11 cellular contexts compared by ENCODE assay signal in the genomic region with DNA sequence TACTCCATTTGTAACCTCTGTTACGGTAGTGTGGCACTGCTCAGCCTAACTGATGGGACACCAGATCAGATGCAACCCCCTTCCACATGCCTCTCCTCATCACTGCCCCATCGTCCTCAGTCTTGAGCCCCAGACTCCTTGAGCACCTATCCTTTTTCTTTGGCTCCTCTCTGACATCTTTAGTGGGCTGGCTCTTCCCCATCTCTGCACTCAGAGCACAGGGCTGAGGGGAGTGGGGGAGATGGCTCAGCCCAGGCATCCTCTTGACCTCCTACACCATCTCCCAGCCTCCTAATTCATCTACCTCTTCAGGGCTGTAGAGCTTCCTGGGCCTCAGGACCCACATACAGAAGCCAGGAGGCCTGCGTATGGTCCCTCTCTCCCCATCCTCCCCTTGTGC. TPM values are rescaled to one million over a fixed set of nuclear protein-coding genes. Genes with fewer than 3 reads are reported as not detected.
DNase-seq lines count a peak whose midpoint lies in the region; ATAC-seq, FAIRE-seq and TF ChIP-seq lines count a peak whose summit lies in the region.
"Had no signal": no experiment of that assay in that cellular context is flagged by ENCODE, and none has a peak within 500 bp of the region (broad histone marks: within the 10 kb centered on the region; RNA-seq: fewer than 3 reads in every experiment).

No MANE protein-coding gene starts in this region.

- H3K27ac Mint-ChIP-seq in brain (peak overlapping the region in 4 of 5 experiments; percentile 11 to 64 (median 38)), nephron (peak overlapping the region; percentile 81 to 89 (median 84)), H9 (no peak overlapping the region)

- no peaks in the 10 kb centered on the region for H3K23me2 ChIP-seq in H9 (ENCODE audit: insufficient read length, low read depth, low read length, poor library complexity, severe bottlenecking)

- no peak overlapping the region for H3K4ac ChIP-seq in H9 (ENCODE audit: low read depth, low read length)

- H2BK120ac ChIP-seq in H9 (ENCODE audit: low read depth, low read length, poor library complexity, severe bottlenecking), result no peak overlapping the region

- H2BK20ac ChIP-seq in H9 (ENCODE audit: low read depth, low read length, poor library complexity, severe bottlenecking), result no peak overlapping the region

- 80% methylated on average over 3 of the region's 3 CpGs for whole genome bisulfite sequencing in HepG2 (ENCODE audit: low lambda C conversion rate)
- 94% methylated on average over 2 of the region's 3 CpGs for WGBS in right lobe of liver (ENCODE audit: insufficient coverage, low coverage, low lambda C conversion rate, missing lambda C conversion rate)
- 91 to 93% methylated on average over 3 of the region's 3 CpGs for WGBS in aorta, 2 donors
- no CpG with 5 or more reads among the region's 3 CpGs for WGBS in H9 (ENCODE audit: extremely low coverage, insufficient read length, low lambda C conversion rate)

- intact Hi-C loops in HepG2 (cut with micrococcal nuclease; ENCODE audit: unreplicated experiment), result loop anchor here (2.0 kb wide), 1 partner anchor 39 kb away; the partner anchor contains the start of gene POLD2
- intact Hi-C loops in right lobe of liver (cut with DNase I), result no loop called here
- intact Hi-C loops in aorta (cut with DNase I), result loop anchor here in 1 of 2 donors (5.0 kb wide), 1 partner anchor 39 kb away; the partner anchor contains the start of gene POLD2

- ATAC-seq in HepG2 (no peak), right lobe of liver (no peak), aorta (ENCODE audit: low FRiP score) (no peak), GM18867 (IDR thresholded peaks at IDR 0.05; ENCODE audit: unreplicated experiment) (no peak)
- ATAC-seq: left lung, Panc1 had no signal

- H3K4me3 Mint-ChIP-seq in brain, result peak overlapping the region; percentile 77 to 91 (median 82)
- peak overlapping the region; percentile 72 to 91 (median 77) for H3K4me3 Mint-ChIP-seq in nephron
- peak overlapping the region in 1 of 2 experiments; percentile 25; a peak in 1 of 5 replicates for H3K4me3 Mint-ChIP-seq in H9

- H3K27ac ChIP-seq in HepG2 (ENCODE audit: extremely low read length, insufficient read depth, low read length) (no peak overlapping the region), right lobe of liver (no peak overlapping the region), aorta (ENCODE audit: low read depth in 1 of 2, low read length in 2 of 2) (peak overlapping the region; percentile 14 to 77), H9 (ENCODE audit: insufficient read length, low read depth, low read length) (no peak overlapping the region)

- POLR2A ChIA-PET in HepG2 (lab: Yijun Ruan, JAX), result no interaction called here

- H3T11ph ChIP-seq in H9 (ENCODE audit: low read length), result no peak overlapping the region

- H2AFZ ChIP-seq in HepG2 (ENCODE audit: low read length) (peak overlapping the region; percentile 23), H9 (ENCODE audit: low read length) (no peak overlapping the region)

- no peaks in the 10 kb centered on the region for H3K79me1 ChIP-seq in H9 (ENCODE audit: insufficient read depth, low read depth, low read length, poor library complexity, severe bottlenecking)

- no peak for FAIRE-seq in HepG2 (lab: Jason Lieb, UNC)

- in situ Hi-C loops in HepG2 (cut with HindIII; ENCODE audit: extremely low pct_ligation_motif_present, low pct_unique_long_range_greater_than_20kb), result no loop called here

- H3K14ac ChIP-seq in H9 (ENCODE audit: insufficient read depth, low read length), result no peak overlapping the region; the same call in 1 of the 2 replicates

- CTCF ChIA-PET in HepG2 (lab: Yijun Ruan, JAX; ENCODE audit: low intra/inter-chr PET ratio, low total read pairs), result no interaction called here

- H3K18ac ChIP-seq in H9 (ENCODE audit: insufficient read length, low read depth, low read length), result no peak overlapping the region

- TF ChIP-seq RAD21 in HepG2 (CRISPR knock-in tag; IDR thresholded peaks at IDR 0.05), result no peak

- H3K27me3 ChIP-seq in HepG2 (ENCODE audit: control insufficient read depth in 1 of 2, insufficient read depth in 2 of 2, low read length in 2 of 2), result peaks cover 0 to 14% of the 10 kb centered on the region in 2 experiments; a peak in 2 of 5 replicates
- no peaks in the 10 kb centered on the region for H3K27me3 ChIP-seq in right lobe of liver
- no peaks in the 10 kb centered on the region for H3K27me3 ChIP-seq in aorta (ENCODE audit: control insufficient read depth in 1 of 2, insufficient read depth in 2 of 2, low read length in 1 of 2)
- H3K27me3 ChIP-seq in H9 (ENCODE audit: insufficient read depth, low read length), result no peaks in the 10 kb centered on the region; the same call in 1 of the 2 replicates
- H3K27me3 ChIP-seq: left lung had no signal

- BruUV-seq in HepG2 (replicated peaks; lab: Mats Ljungman, UMichigan), result no TSS peak

- H3K23ac ChIP-seq in H9 (ENCODE audit: insufficient read length, low read depth, low read length), result no peak overlapping the region

- no peak overlapping the region for H2AK5ac ChIP-seq in H9 (ENCODE audit: insufficient read length, low read length)

- TF ChIP-seq EP300 in HepG2 (IDR thresholded peaks at IDR 0.05; ENCODE audit: low read depth in 2 of 2, low read length in 2 of 2) (no peak), HepG2 (CRISPR knock-in tag; IDR thresholded peaks at IDR 0.05; ENCODE audit: borderline replicate concordance) (no peak)

- no peak overlapping the region for H3K4me2 ChIP-seq in HepG2 (ENCODE audit: low read depth, low read length)
- H3K4me2 ChIP-seq in H9 (ENCODE audit: insufficient read depth, insufficient read length, low read length), result no peak overlapping the region

- H4K8ac ChIP-seq in H9 (replicated peaks; ENCODE audit: insufficient read length, low read depth, low read length), result no peak overlapping the region

- no peak overlapping the region for H2BK12ac ChIP-seq in H9 (ENCODE audit: insufficient read length, low read depth, low read length)

- H4K91ac ChIP-seq in H9 (ENCODE audit: insufficient read length, low read depth, low read length), result no peak overlapping the region

- H3K36me3 Mint-ChIP-seq in brain (no peaks in the 10 kb centered on the region), nephron (ENCODE audit: low read depth) (no peaks in the 10 kb centered on the region), H9 (ENCODE audit: insufficient read depth in 1 of 3, low read depth in 3 of 3) (peaks cover 5 to 15% (median 11%) of the 10 kb centered on the region in 3 experiments; a peak in 5 of 7 replicates)

- TF ChIP-seq CTCF in HepG2 (CRISPR knock-in tag; IDR thresholded peaks at IDR 0.05) (no peak), right lobe of liver (IDR thresholded peaks at IDR 0.05) (no peak), brain (conservative IDR thresholded peaks at IDR 0.05) (no peak), nephron (IDR thresholded peaks at IDR 0.05; ENCODE audit: unreplicated experiment in 3 of 3) (no peak), H9 (conservative IDR thresholded peaks at IDR 0.05) (no peak)

- DNase-seq in HepG2 (ENCODE audit: low spot score) (no peak), right lobe of liver (no peak), aorta (no peak), H9 (no peak)
- no peak for DNase-seq in activated effector memory CD4-positive, alpha-beta T cell treated with Interleukin-2 at 50 U/mL for 16 hours

- H2BK5ac ChIP-seq in H9 (ENCODE audit: insufficient read length, low read length), result no peak overlapping the region

- H3K9me3 ChIP-seq in HepG2 (ENCODE audit: low read length) (no peaks in the 10 kb centered on the region), right lobe of liver (no peaks in the 10 kb centered on the region), aorta (ENCODE audit: control insufficient read depth, low read length) (no peaks in the 10 kb centered on the region), H9 (ENCODE audit: control insufficient read depth, low read depth, low read length) (no peaks in the 10 kb centered on the region)
- H3K9me3 ChIP-seq: left lung had no signal

- no peaks in the 10 kb centered on the region for H3K9me3 Mint-ChIP-seq in brain
- no peaks in the 10 kb centered on the region for H3K9me3 Mint-ChIP-seq in nephron
- H3K9me3 Mint-ChIP-seq in H9, result no peaks in the 10 kb centered on the region; a peak in 1 of 5 replicates

- H3K4me1 Mint-ChIP-seq in brain, result peaks cover 22% of the 10 kb centered on the region
- H3K4me1 Mint-ChIP-seq in nephron, result peaks cover 46% of the 10 kb centered on the region
- peaks cover 12 to 23% of the 10 kb centered on the region in 2 experiments for H3K4me1 Mint-ChIP-seq in H9

- H3K56ac ChIP-seq in H9 (ENCODE audit: insufficient read length, low read depth, low read length), result no peak overlapping the region

- H4K20me1 ChIP-seq in HepG2 (ENCODE audit: insufficient read depth, low read length) (no peaks in the 10 kb centered on the region), H9 (ENCODE audit: control insufficient read depth, insufficient read depth, insufficient read length) (no peaks in the 10 kb centered on the region)

- no peak overlapping the region for H4K5ac ChIP-seq in H9 (ENCODE audit: insufficient read length, low read depth, low read length)

- peaks cover 19% of the 10 kb centered on the region for H3K27me3 Mint-ChIP-seq in brain
- H3K27me3 Mint-ChIP-seq in nephron (ENCODE audit: low read depth), result no peaks in the 10 kb centered on the region
- peaks cover 18% of the 10 kb centered on the region for H3K27me3 Mint-ChIP-seq in H9 (ENCODE audit: low read depth)

- H2BK15ac ChIP-seq in H9 (ENCODE audit: low read depth, low read length), result no peak overlapping the region

- no peak for TF ChIP-seq POLR2A in HepG2 (IDR thresholded peaks at IDR 0.05; ENCODE audit: insufficient read depth in 1 of 2, low read depth in 2 of 2, low read length in 2 of 2)
- TF ChIP-seq POLR2A in right lobe of liver (IDR thresholded peaks at IDR 0.05), result no peak

- H3K4me1 ChIP-seq in HepG2 (ENCODE audit: insufficient read depth, low read length) (peaks cover 35% of the 10 kb centered on the region), right lobe of liver (peaks cover 0 to 16% (median 0%) of the 10 kb centered on the region in 4 donors), aorta (ENCODE audit: control insufficient read depth in 1 of 2, insufficient read depth in 2 of 2, low read length in 2 of 2) (peaks cover 0 to 8% of the 10 kb centered on the region in 2 donors), H9 (ENCODE audit: insufficient read depth, low read length) (peaks cover 4% of the 10 kb centered on the region; the same call in 1 of the 2 replicates)

- H3K36me3 ChIP-seq in HepG2 (replicated peaks in 1 of 2; ENCODE audit: control insufficient read depth in 1 of 2, insufficient read depth in 2 of 2, low read length in 2 of 2) (peaks cover 0 to 1% of the 10 kb centered on the region in 2 experiments; a peak in 1 of 5 replicates), right lobe of liver (peaks cover 0 to 6% (median 1%) of the 10 kb centered on the region in 4 donors), aorta (ENCODE audit: control insufficient read depth in 1 of 2, insufficient read depth in 2 of 2, low read length in 1 of 2) (no peaks in the 10 kb centered on the region)

- no peaks in the 10 kb centered on the region for H3K79me2 ChIP-seq in HepG2 (ENCODE audit: insufficient read depth, low read length)
- H3K79me2 ChIP-seq in H9 (ENCODE audit: insufficient read depth, low read length), result no peaks in the 10 kb centered on the region

- H3K4me3 ChIP-seq in HepG2 (replicated peaks in 1 of 3; ENCODE audit: insufficient read depth in 1 of 3, low read depth in 2 of 3, low read length in 3 of 3) (no peak overlapping the region), right lobe of liver (no peak overlapping the region), aorta (ENCODE audit: low read length in 2 of 2) (no peak overlapping the region)

- H3K9ac ChIP-seq in HepG2 (ENCODE audit: insufficient read depth, low read depth, low read length), result no peak overlapping the region
- no peak overlapping the region for H3K9ac ChIP-seq in H9 (ENCODE audit: extremely low read depth, insufficient read length, low read length)

RNA-seq across cellular contexts. Expression of gene POLM, which starts 1.5 kb away (rescaled TPM):
- 2.4 and 5.2 TPM in 2 replicates for total RNA-seq in HepG2 (2016; rRNA removed; fragmentation: Illumina TruSeq; extraction: Trizol)
- 1.4 and 2.1 TPM in 2 replicates for total RNA-seq in HepG2 (2016; cell fraction: cytosol; rRNA removed; fragmentation: Illumina TruSeq; extraction: Trizol; ENCODE audit: low read depth)
- 2.6 and 4.6 TPM in 2 replicates for total RNA-seq in HepG2 (2016; cell fraction: insoluble cytoplasmic fraction; rRNA removed; fragmentation: Illumina TruSeq; extraction: Trizol)
- total RNA-seq in HepG2 (2016; cell fraction: membrane; rRNA removed; fragmentation: Illumina TruSeq; extraction: Trizol), result 2.7 and 2.8 TPM in 2 replicates
- total RNA-seq in HepG2 (2016; cell fraction: nucleus; rRNA removed; fragmentation: Illumina TruSeq; extraction: Trizol), result 7.3 and 9.5 TPM in 2 replicates
- polyA plus RNA-seq in HepG2 (2011; rRNA removed), result 5.4 and 6.6 TPM in 2 replicates
- 2.2 and 3.1 TPM in 2 replicates for polyA plus RNA-seq in HepG2 (2011; cell fraction: cytosol; rRNA removed)
- 30.4 and 31.3 TPM in 2 replicates for polyA plus RNA-seq in HepG2 (2011; cell fraction: nucleus; rRNA removed)
- polyA plus RNA-seq in HepG2 (2012), result 4.0 and 4.2 TPM in 2 replicates
- polyA plus RNA-seq in HepG2 (2016; cell fraction: cytosol; fragmentation: Illumina TruSeq; extraction: Trizol; ENCODE audit: low read depth), result 1.0 and 1.4 TPM in 2 replicates
- 1.9 and 2.4 TPM in 2 replicates for polyA plus RNA-seq in HepG2 (2016; cell fraction: insoluble cytoplasmic fraction; fragmentation: Illumina TruSeq; extraction: Trizol; ENCODE audit: low read depth)
- 1.9 and 2.2 TPM in 2 replicates for polyA plus RNA-seq in HepG2 (2016; cell fraction: membrane; fragmentation: Illumina TruSeq; extraction: Trizol; ENCODE audit: low read depth)
- 20.1 and 20.6 TPM in 2 replicates for polyA plus RNA-seq in HepG2 (2016; cell fraction: nucleus; fragmentation: Illumina TruSeq; extraction: Trizol; ENCODE audit: insufficient read depth, low read depth)
- polyA minus RNA-seq in HepG2 (2011; rRNA and poly(A)+ RNA removed; ENCODE audit: low replicate concordance), result 11.8 and 14.8 TPM in 2 replicates
- 3.9 and 5.2 TPM in 2 replicates for polyA minus RNA-seq in HepG2 (2011; cell fraction: cytosol; rRNA and poly(A)+ RNA removed)
- polyA minus RNA-seq in HepG2 (2011; cell fraction: nucleus; rRNA and poly(A)+ RNA removed), result 17.9 and 18.9 TPM in 2 replicates
- total RNA-seq in right lobe of liver, result 10 to 100 TPM in 5 of 6 experiments, 1 to 10 TPM in 1; 8.7 to 22.9 (median 14.6) TPM
- polyA plus RNA-seq in brain (ENCODE audit: insufficient read depth, low read depth, low replicate concordance), result 9.1 TPM
- total RNA-seq in aorta, result 10 to 100 TPM; 27.6 to 35.7 TPM
- 10 to 100 TPM in 1 of 2 donors, 1 to 10 TPM in 1; 8.4 to 35.6 TPM for polyA plus RNA-seq in aorta
- 18.7 and 24.5 TPM in 2 replicates for total RNA-seq in H9 (2021)

RNA-seq across cellular contexts. Expression of gene PGAM2, which starts 18.4 kb away (rescaled TPM):
- 0.22 TPM in 1 of 2 replicates, not detected in the other for total RNA-seq in HepG2 (2016; rRNA removed; fragmentation: Illumina TruSeq; extraction: Trizol)
- not detected in 2 replicates for total RNA-seq in HepG2 (2016; cell fraction: cytosol; rRNA removed; fragmentation: Illumina TruSeq; extraction: Trizol; ENCODE audit: low read depth)
- total RNA-seq in HepG2 (2016; cell fraction: insoluble cytoplasmic fraction; rRNA removed; fragmentation: Illumina TruSeq; extraction: Trizol), result not detected in 2 replicates
- total RNA-seq in HepG2 (2016; cell fraction: membrane; rRNA removed; fragmentation: Illumina TruSeq; extraction: Trizol), result not detected in 2 replicates
- total RNA-seq in HepG2 (2016; cell fraction: nucleus; rRNA removed; fragmentation: Illumina TruSeq; extraction: Trizol), result not detected in 2 replicates
- polyA plus RNA-seq in HepG2 (2011; rRNA removed), result 0.18 TPM in 1 of 2 replicates, not detected in the other
- polyA plus RNA-seq in HepG2 (2011; cell fraction: cytosol; rRNA removed), result 0.13 TPM in 1 of 2 replicates, not detected in the other
- polyA plus RNA-seq in HepG2 (2011; cell fraction: nucleus; rRNA removed), result 1.5 and 1.9 TPM in 2 replicates
- polyA plus RNA-seq in HepG2 (2012), result 0.35 and 0.49 TPM in 2 replicates
- not detected in 2 replicates for polyA plus RNA-seq in HepG2 (2016; cell fraction: cytosol; fragmentation: Illumina TruSeq; extraction: Trizol; ENCODE audit: low read depth)
- polyA plus RNA-seq in HepG2 (2016; cell fraction: insoluble cytoplasmic fraction; fragmentation: Illumina TruSeq; extraction: Trizol; ENCODE audit: low read depth), result not detected in 2 replicates
- not detected in 2 replicates for polyA plus RNA-seq in HepG2 (2016; cell fraction: membrane; fragmentation: Illumina TruSeq; extraction: Trizol; ENCODE audit: low read depth)
- polyA plus RNA-seq in HepG2 (2016; cell fraction: nucleus; fragmentation: Illumina TruSeq; extraction: Trizol; ENCODE audit: insufficient read depth, low read depth), result not detected in 2 replicates
- 0.19 and 0.24 TPM in 2 replicates for polyA minus RNA-seq in HepG2 (2011; rRNA and poly(A)+ RNA removed; ENCODE audit: low replicate concordance)
- not detected in 2 replicates for polyA minus RNA-seq in HepG2 (2011; cell fraction: cytosol; rRNA and poly(A)+ RNA removed)
- polyA minus RNA-seq in HepG2 (2011; cell fraction: nucleus; rRNA and poly(A)+ RNA removed), result 0.62 and 0.90 TPM in 2 replicates
- under 1 TPM in 3 of 6 experiments, not detected in 3; 0.31 to 0.56 (median 0.46) TPM for total RNA-seq in right lobe of liver
- 141 TPM for polyA plus RNA-seq in brain (ENCODE audit: insufficient read depth, low read depth, low replicate concordance)
- 1 to 10 TPM; 4.1 to 4.8 TPM for total RNA-seq in aorta
- polyA plus RNA-seq in aorta, result 1 to 10 TPM; 8.0 to 9.5 TPM
- 5.6 and 8.7 TPM in 2 replicates for total RNA-seq in H9 (2021)
- total RNA-seq: glomerular endothelial cell had no signal

RNA-seq across cellular contexts. Expression of gene AEBP1, which starts 20.3 kb away (rescaled TPM):
- total RNA-seq in HepG2 (2016; rRNA removed; fragmentation: Illumina TruSeq; extraction: Trizol) (0.22 TPM in 1 of 2 replicates, not detected in the other), right lobe of liver (10 to 100 TPM in 4 of 6 experiments, 1 to 10 TPM in 2; 7.8 to 37.8 (median 14.3) TPM), aorta (1,000 to 10,000 TPM in 1 of 2 donors, 100 to 1,000 TPM in 1; 856 to 1,098 TPM), H9 (2021) (49.1 and 49.3 TPM in 2 replicates)
- not detected in 2 replicates for total RNA-seq in HepG2 (2016; cell fraction: cytosol; rRNA removed; fragmentation: Illumina TruSeq; extraction: Trizol; ENCODE audit: low read depth)
- total RNA-seq in HepG2 (2016; cell fraction: insoluble cytoplasmic fraction; rRNA removed; fragmentation: Illumina TruSeq; extraction: Trizol), result 0.04 TPM in 1 of 2 replicates, not detected in the other
- not detected in 2 replicates for total RNA-seq in HepG2 (2016; cell fraction: membrane; rRNA removed; fragmentation: Illumina TruSeq; extraction: Trizol)
- not detected in 2 replicates for total RNA-seq in HepG2 (2016; cell fraction: nucleus; rRNA removed; fragmentation: Illumina TruSeq; extraction: Trizol)
- polyA plus RNA-seq in HepG2 (2011; rRNA removed) (0.55 and 0.81 TPM in 2 replicates), brain (ENCODE audit: insufficient read depth, low read depth, low replicate concordance) (35.2 TPM), aorta (1,000 to 10,000 TPM in 1 of 2 donors, 100 to 1,000 TPM in 1; 293 to 2,243 TPM)
- polyA plus RNA-seq in HepG2 (2011; cell fraction: cytosol; rRNA removed), result 0.15 and 0.27 TPM in 2 replicates
- 6.7 and 6.8 TPM in 2 replicates for polyA plus RNA-seq in HepG2 (2011; cell fraction: nucleus; rRNA removed)
- polyA plus RNA-seq in HepG2 (2012), result 0.96 and 1.3 TPM in 2 replicates
- polyA plus RNA-seq in HepG2 (2016; cell fraction: cytosol; fragmentation: Illumina TruSeq; extraction: Trizol; ENCODE audit: low read depth), result not detected in 2 replicates
- polyA plus RNA-seq in HepG2 (2016; cell fraction: insoluble cytoplasmic fraction; fragmentation: Illumina TruSeq; extraction: Trizol; ENCODE audit: low read depth), result not detected in 2 replicates
- not detected in 2 replicates for polyA plus RNA-seq in HepG2 (2016; cell fraction: membrane; fragmentation: Illumina TruSeq; extraction: Trizol; ENCODE audit: low read depth)
- 0.29 and 0.89 TPM in 2 replicates for polyA plus RNA-seq in HepG2 (2016; cell fraction: nucleus; fragmentation: Illumina TruSeq; extraction: Trizol; ENCODE audit: insufficient read depth, low read depth)
- 0.14 TPM in 1 of 2 replicates, not detected in the other for polyA minus RNA-seq in HepG2 (2011; rRNA and poly(A)+ RNA removed; ENCODE audit: low replicate concordance)
- polyA minus RNA-seq in HepG2 (2011; cell fraction: cytosol; rRNA and poly(A)+ RNA removed), result 0.18 and 0.79 TPM in 2 replicates
- polyA minus RNA-seq in HepG2 (2011; cell fraction: nucleus; rRNA and poly(A)+ RNA removed), result 0.37 and 0.64 TPM in 2 replicates

RNA-seq across cellular contexts. Expression of gene DBNL, which starts 39.3 kb away (rescaled TPM):
- total RNA-seq in HepG2 (2016; rRNA removed; fragmentation: Illumina TruSeq; extraction: Trizol), result 35.1 and 35.4 TPM in 2 replicates
- 6.3 and 6.7 TPM in 2 replicates for total RNA-seq in HepG2 (2016; cell fraction: cytosol; rRNA removed; fragmentation: Illumina TruSeq; extraction: Trizol; ENCODE audit: low read depth)
- 30.6 and 36.6 TPM in 2 replicates for total RNA-seq in HepG2 (2016; cell fraction: insoluble cytoplasmic fraction; rRNA removed; fragmentation: Illumina TruSeq; extraction: Trizol)
- 14.7 and 15.9 TPM in 2 replicates for total RNA-seq in HepG2 (2016; cell fraction: membrane; rRNA removed; fragmentation: Illumina TruSeq; extraction: Trizol)
- total RNA-seq in HepG2 (2016; cell fraction: nucleus; rRNA removed; fragmentation: Illumina TruSeq; extraction: Trizol), result 17.2 and 21.8 TPM in 2 replicates
- 20.8 and 29.0 TPM in 2 replicates for polyA plus RNA-seq in HepG2 (2011; rRNA removed)
- polyA plus RNA-seq in HepG2 (2011; cell fraction: cytosol; rRNA removed), result 15.5 and 19.5 TPM in 2 replicates
- 72.9 and 82.9 TPM in 2 replicates for polyA plus RNA-seq in HepG2 (2011; cell fraction: nucleus; rRNA removed)
- 17.6 and 18.9 TPM in 2 replicates for polyA plus RNA-seq in HepG2 (2012)
- 5.0 and 5.7 TPM in 2 replicates for polyA plus RNA-seq in HepG2 (2016; cell fraction: cytosol; fragmentation: Illumina TruSeq; extraction: Trizol; ENCODE audit: low read depth)
- polyA plus RNA-seq in HepG2 (2016; cell fraction: insoluble cytoplasmic fraction; fragmentation: Illumina TruSeq; extraction: Trizol; ENCODE audit: low read depth), result 31.8 and 36.6 TPM in 2 replicates
- 10.1 and 10.8 TPM in 2 replicates for polyA plus RNA-seq in HepG2 (2016; cell fraction: membrane; fragmentation: Illumina TruSeq; extraction: Trizol; ENCODE audit: low read depth)
- polyA plus RNA-seq in HepG2 (2016; cell fraction: nucleus; fragmentation: Illumina TruSeq; extraction: Trizol; ENCODE audit: insufficient read depth, low read depth), result 26.3 and 34.3 TPM in 2 replicates
- polyA minus RNA-seq in HepG2 (2011; rRNA and poly(A)+ RNA removed; ENCODE audit: low replicate concordance), result 51.2 and 89.6 TPM in 2 replicates
- 10.0 and 13.2 TPM in 2 replicates for polyA minus RNA-seq in HepG2 (2011; cell fraction: cytosol; rRNA and poly(A)+ RNA removed)
- 31.3 and 34.3 TPM in 2 replicates for polyA minus RNA-seq in HepG2 (2011; cell fraction: nucleus; rRNA and poly(A)+ RNA removed)
- 10 to 100 TPM; 30.7 to 48.1 (median 36.9) TPM for total RNA-seq in right lobe of liver
- polyA plus RNA-seq in brain (ENCODE audit: insufficient read depth, low read depth, low replicate concordance), result 115 TPM
- 100 to 1,000 TPM in 1 of 2 donors, 10 to 100 TPM in 1; 96.1 to 105 TPM for total RNA-seq in aorta
- 10 to 100 TPM; 80.1 to 91.6 TPM for polyA plus RNA-seq in aorta
- 51.3 and 52.8 TPM in 2 replicates for total RNA-seq in H9 (2021)

RNA-seq across cellular contexts. Expression of gene POLD2, which starts 39.6 kb away (rescaled TPM):
- 87.6 and 98.8 TPM in 2 replicates for total RNA-seq in HepG2 (2016; rRNA removed; fragmentation: Illumina TruSeq; extraction: Trizol)
- total RNA-seq in HepG2 (2016; cell fraction: cytosol; rRNA removed; fragmentation: Illumina TruSeq; extraction: Trizol; ENCODE audit: low read depth), result 118 and 152 TPM in 2 replicates
- total RNA-seq in HepG2 (2016; cell fraction: insoluble cytoplasmic fraction; rRNA removed; fragmentation: Illumina TruSeq; extraction: Trizol), result 74.7 and 95.4 TPM in 2 replicates
- 139 and 187 TPM in 2 replicates for total RNA-seq in HepG2 (2016; cell fraction: membrane; rRNA removed; fragmentation: Illumina TruSeq; extraction: Trizol)
- 49.1 and 55.1 TPM in 2 replicates for total RNA-seq in HepG2 (2016; cell fraction: nucleus; rRNA removed; fragmentation: Illumina TruSeq; extraction: Trizol)
- 86.7 and 95.1 TPM in 2 replicates for polyA plus RNA-seq in HepG2 (2011; rRNA removed)
- 65.5 and 120 TPM in 2 replicates for polyA plus RNA-seq in HepG2 (2011; cell fraction: cytosol; rRNA removed)
- polyA plus RNA-seq in HepG2 (2011; cell fraction: nucleus; rRNA removed), result 88.2 and 88.7 TPM in 2 replicates
- 64.0 and 65.2 TPM in 2 replicates for polyA plus RNA-seq in HepG2 (2012)
- 134 and 181 TPM in 2 replicates for polyA plus RNA-seq in HepG2 (2016; cell fraction: cytosol; fragmentation: Illumina TruSeq; extraction: Trizol; ENCODE audit: low read depth)
- 104 and 131 TPM in 2 replicates for polyA plus RNA-seq in HepG2 (2016; cell fraction: insoluble cytoplasmic fraction; fragmentation: Illumina TruSeq; extraction: Trizol; ENCODE audit: low read depth)
- 176 and 207 TPM in 2 replicates for polyA plus RNA-seq in HepG2 (2016; cell fraction: membrane; fragmentation: Illumina TruSeq; extraction: Trizol; ENCODE audit: low read depth)
- 104 and 121 TPM in 2 replicates for polyA plus RNA-seq in HepG2 (2016; cell fraction: nucleus; fragmentation: Illumina TruSeq; extraction: Trizol; ENCODE audit: insufficient read depth, low read depth)
- 82.4 and 267 TPM in 2 replicates for polyA minus RNA-seq in HepG2 (2011; rRNA and poly(A)+ RNA removed; ENCODE audit: low replicate concordance)
- 16.1 and 23.4 TPM in 2 replicates for polyA minus RNA-seq in HepG2 (2011; cell fraction: cytosol; rRNA and poly(A)+ RNA removed)
- 22.9 TPM in 2 replicates for polyA minus RNA-seq in HepG2 (2011; cell fraction: nucleus; rRNA and poly(A)+ RNA removed)
- 10 to 100 TPM; 36.4 to 73.4 (median 57.3) TPM for total RNA-seq in right lobe of liver
- 162 TPM for polyA plus RNA-seq in brain (ENCODE audit: insufficient read depth, low read depth, low replicate concordance)
- 10 to 100 TPM; 49.5 to 53.4 TPM for total RNA-seq in aorta
- polyA plus RNA-seq in aorta, result 10 to 100 TPM; 31.6 to 93.1 TPM
- 126 and 131 TPM in 2 replicates for total RNA-seq in H9 (2021)

Comparison
In these comparisons a context has a peak if more than half of its experiments do, and no peak if none do; other contexts are left out.
1. H3K27ac ChIP-seq: peak in aorta (2 of 2); none in HepG2 (single experiment), right lobe of liver (0 of 3) and H9 (single experiment).
2. H3K27ac Mint-ChIP-seq: peak in brain (4 of 5) and nephron (3 of 3); none in H9 (0 of 3).
3. RNA of gene AEBP1, which starts 20.3 kb away (total RNA-seq): 856 to 1,098 TPM in aorta; 49.1 to 49.3 TPM in H9, 7.8 to 37.8 TPM in right lobe of liver and 0.04 to 0.22 TPM in HepG2; every median in the first group is over 10 times any median in the second.